In the genomic region with DNA sequence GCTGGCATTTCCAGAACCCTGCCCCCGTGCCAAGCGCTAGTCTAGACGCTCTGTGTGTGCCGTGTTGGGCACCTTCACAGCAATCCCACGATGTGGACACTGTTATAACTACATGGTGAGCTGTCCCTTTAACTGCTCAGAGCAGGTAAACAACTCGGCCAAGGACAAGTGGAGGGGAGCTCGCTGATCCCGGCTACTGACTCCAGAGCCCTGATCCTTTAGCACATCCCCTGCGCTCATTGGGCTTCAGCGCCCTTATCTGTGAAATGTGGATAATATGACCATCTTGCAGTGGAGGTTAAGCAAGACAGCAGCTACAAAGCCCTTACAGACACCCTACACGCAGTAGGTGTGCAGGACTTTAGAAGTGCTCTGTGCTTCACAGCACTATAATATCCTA, we compare ENCODE assay signal across 17 cellular contexts. TPM values are rescaled to one million over a fixed set of nuclear protein-coding genes. Genes with fewer than 3 reads are reported as not detected.
A peak's percentile ranks its signal among the peaks of the same experiment; 100 is the strongest.
DNase-seq lines count a peak whose midpoint lies in the region; ATAC-seq and TF ChIP-seq lines count a peak whose summit lies in the region.
"Had no signal": no experiment of that assay in that cellular context is flagged by ENCODE, and none has a peak within 500 bp of the region (broad histone marks: within the 10 kb centered on the region; RNA-seq: fewer than 3 reads in every experiment).

No MANE protein-coding gene starts in this region.

- H3K4me3 ChIP-seq in CD8-positive, alpha-beta memory T cell (ENCODE audit: low read length): no peak overlapping the region
- no peak overlapping the region for H3K4me3 ChIP-seq in adrenal gland
- no peak overlapping the region for H3K4me3 ChIP-seq in gastroesophageal sphincter

- TF ChIP-seq EP300 in gastroesophageal sphincter (IDR thresholded peaks at IDR 0.05): no peak

- ATAC-seq in activated T-cell treated with anti-CD3 and anti-CD28 coated beads, Interleukin-2, amount 50 U/mL, for 4 hours: no peak
- ATAC-seq in natural killer cell treated with Interleukin-12 subunit alpha and Interleukin-12 subunit beta and Interleukin-15 and Interleukin-18, amount 100 ng/mL, for 72 hours: no peak
- no peak for ATAC-seq in gastroesophageal sphincter
- ATAC-seq: Panc1 had no signal

- no peaks in the 10 kb centered on the region for H3K27me3 ChIP-seq in CD8-positive, alpha-beta memory T cell (ENCODE audit: insufficient read depth, low read length, poor library complexity, severe bottlenecking)
- H3K27me3 ChIP-seq in adrenal gland (no peaks in the 10 kb centered on the region), gastroesophageal sphincter (no peaks in the 10 kb centered on the region)

- DNase-seq in activated T-cell treated with anti-CD3 and anti-CD28 coated beads, Interleukin-2, amount 50 U/mL, for 24 hours: no peak
- DNase-seq in activated T-cell treated with anti-CD3 and anti-CD28 coated beads, Interleukin-2, amount 50 U/mL, for 4 hours: no peak
- DNase-seq in CD8-positive, alpha-beta memory T cell: no peak
- peak in 4 of 7 donors; percentile 29 to 60 (median 40) for DNase-seq in adrenal gland
- DNase-seq in natural killer cell treated with Interleukin-12 subunit alpha and Interleukin-12 subunit beta and Interleukin-15 and Interleukin-18, amount 100 ng/mL, for 72 hours (ENCODE audit: low spot score): no peak
- DNase-seq in NCI-H774 (lab: John Stamatoyannopoulos, UW): no peak
- DNase-seq: NCI-H1105, NCI-H1694 treated with DMSO at 0.1 percent for 48 hours, NCI-H69, Right ventricle myocardium superior had no signal

- TF ChIP-seq POLR2A in adrenal gland (IDR thresholded peaks at IDR 0.05) (no peak), gastroesophageal sphincter (IDR thresholded peaks at IDR 0.05) (no peak)

- WGBS in adrenal gland, 4 donors: 56 to 79% (median 63%) methylated on average over 2 to 11 of the region's 11 CpGs
- WGBS in gastroesophageal sphincter (ENCODE audit: low coverage in 1 of 2), 2 donors: 92% methylated on average over 11 of the region's 11 CpGs; no CpG with 5 or more reads in 1 of the 2 donors

- intact Hi-C loops in adrenal gland (cut with DNase I): loop anchor here (10.0 kb wide), 3 partner anchors 49 to 309 kb away; partner anchors contain the start of genes TEX53 (in 1 of the 2) and WHRN (in 1 of the 2)

- peaks cover 27% of the 10 kb centered on the region for H3K4me1 ChIP-seq in CD8-positive, alpha-beta memory T cell (ENCODE audit: insufficient read depth, low read length)
- peaks cover 6 to 7% of the 10 kb centered on the region in 2 donors for H3K4me1 ChIP-seq in adrenal gland (replicated peaks in 1 of 2)
- H3K4me1 ChIP-seq in gastroesophageal sphincter: peaks cover 0 to 26% (median 6%) of the 10 kb centered on the region in 3 donors

- no peak overlapping the region for H3K27ac ChIP-seq in CD8-positive, alpha-beta memory T cell (ENCODE audit: low read depth, low read length)
- peak overlapping the region in 1 of 5 donors; percentile 29 for H3K27ac ChIP-seq in adrenal gland
- no peak overlapping the region for H3K27ac ChIP-seq in gastroesophageal sphincter
- H3K27ac ChIP-seq: KMS-11 had no signal

- H3K36me3 Mint-ChIP-seq in activated T-cell treated with anti-CD3 and anti-CD28 coated beads, Interleukin-2, amount 50 U/mL, for 24 hours (ENCODE audit: low read depth): peaks cover 95% of the 10 kb centered on the region
- H3K36me3 Mint-ChIP-seq in activated T-cell treated with anti-CD3 and anti-CD28 coated beads, Interleukin-2, amount 50 U/mL, for 4 hours (ENCODE audit: insufficient read depth): peaks cover 54% of the 10 kb centered on the region
- H3K36me3 Mint-ChIP-seq in CD8-positive, alpha-beta memory T cell: peaks cover 28 to 96% (median 31%) of the 10 kb centered on the region in 3 donors
- H3K36me3 Mint-ChIP-seq in natural killer cell treated with Interleukin-12 subunit alpha and Interleukin-12 subunit beta and Interleukin-15 and Interleukin-18, amount 100 ng/mL, for 72 hours: peaks cover 45% of the 10 kb centered on the region

- CTCF ChIA-PET in CD8-positive, alpha-beta memory T cell (lab: Charles Lee): interaction anchor here (0.7 to 3.2 kb wide), 5 partner anchors 9 to 59 kb away, joined by 3 to 8 read pairs (median 3); partner anchors contain the start of gene AKNA

- H3K4me3 Mint-ChIP-seq in activated T-cell treated with anti-CD3 and anti-CD28 coated beads, Interleukin-2, amount 50 U/mL, for 24 hours: no peak overlapping the region
- H3K4me3 Mint-ChIP-seq in activated T-cell treated with anti-CD3 and anti-CD28 coated beads, Interleukin-2, amount 50 U/mL, for 4 hours: no peak overlapping the region
- no peak overlapping the region for H3K4me3 Mint-ChIP-seq in CD8-positive, alpha-beta memory T cell
- no peak overlapping the region for H3K4me3 Mint-ChIP-seq in natural killer cell treated with Interleukin-12 subunit alpha and Interleukin-12 subunit beta and Interleukin-15 and Interleukin-18, amount 100 ng/mL, for 72 hours

- H3K9me3 ChIP-seq in CD8-positive, alpha-beta memory T cell (ENCODE audit: low read length): no peaks in the 10 kb centered on the region
- H3K9me3 ChIP-seq in adrenal gland (replicated peaks in 1 of 3): no peaks in the 10 kb centered on the region
- H3K9me3 ChIP-seq in gastroesophageal sphincter: no peaks in the 10 kb centered on the region

- POLR2A ChIA-PET in CD8-positive, alpha-beta memory T cell (lab: Charles Lee): interaction anchor here (1.1 to 1.7 kb wide), 2 partner anchors 21 to 39 kb away, joined by 3 to 5 read pairs; no protein-coding TSS in a partner anchor

- peaks cover 47% of the 10 kb centered on the region for H3K4me1 Mint-ChIP-seq in activated T-cell treated with anti-CD3 and anti-CD28 coated beads, Interleukin-2, amount 50 U/mL, for 24 hours (ENCODE audit: low read depth)
- H3K4me1 Mint-ChIP-seq in activated T-cell treated with anti-CD3 and anti-CD28 coated beads, Interleukin-2, amount 50 U/mL, for 4 hours (ENCODE audit: low read depth): peaks cover 40% of the 10 kb centered on the region
- H3K4me1 Mint-ChIP-seq in CD8-positive, alpha-beta memory T cell: peaks cover 43 to 82% (median 46%) of the 10 kb centered on the region in 3 donors
- peaks cover 39 to 55% of the 10 kb centered on the region in 2 donors for H3K4me1 Mint-ChIP-seq in natural killer cell treated with Interleukin-12 subunit alpha and Interleukin-12 subunit beta and Interleukin-15 and Interleukin-18, amount 100 ng/mL, for 72 hours (ENCODE audit: low read depth in 2 of 2)

- H3K27me3 Mint-ChIP-seq in activated T-cell treated with anti-CD3 and anti-CD28 coated beads, Interleukin-2, amount 50 U/mL, for 24 hours: no peaks in the 10 kb centered on the region
- no peaks in the 10 kb centered on the region for H3K27me3 Mint-ChIP-seq in activated T-cell treated with anti-CD3 and anti-CD28 coated beads, Interleukin-2, amount 50 U/mL, for 4 hours (ENCODE audit: low read depth)
- peaks cover 0 to 2% of the 10 kb centered on the region in 2 donors for H3K27me3 Mint-ChIP-seq in CD8-positive, alpha-beta memory T cell
- H3K27me3 Mint-ChIP-seq in natural killer cell treated with Interleukin-12 subunit alpha and Interleukin-12 subunit beta and Interleukin-15 and Interleukin-18, amount 100 ng/mL, for 72 hours: no peaks in the 10 kb centered on the region

- TF ChIP-seq CTCF in adrenal gland (IDR thresholded peaks at IDR 0.05): no peak
- TF ChIP-seq CTCF in gastroesophageal sphincter (IDR thresholded peaks at IDR 0.05): no peak

- H3K9me3 Mint-ChIP-seq in activated T-cell treated with anti-CD3 and anti-CD28 coated beads, Interleukin-2, amount 50 U/mL, for 24 hours: no peaks in the 10 kb centered on the region
- no peaks in the 10 kb centered on the region for H3K9me3 Mint-ChIP-seq in activated T-cell treated with anti-CD3 and anti-CD28 coated beads, Interleukin-2, amount 50 U/mL, for 4 hours
- peaks cover 0 to 2% (median 0%) of the 10 kb centered on the region in 5 donors for H3K9me3 Mint-ChIP-seq in CD8-positive, alpha-beta memory T cell
- no peaks in the 10 kb centered on the region for H3K9me3 Mint-ChIP-seq in natural killer cell treated with Interleukin-12 subunit alpha and Interleukin-12 subunit beta and Interleukin-15 and Interleukin-18, amount 100 ng/mL, for 72 hours

- peaks cover 91% of the 10 kb centered on the region for H3K36me3 ChIP-seq in CD8-positive, alpha-beta memory T cell (ENCODE audit: insufficient read depth, low read length)
- H3K36me3 ChIP-seq in adrenal gland (replicated peaks in 1 of 2): peaks cover 0 to 97% of the 10 kb centered on the region in 2 donors
- H3K36me3 ChIP-seq in gastroesophageal sphincter: peaks cover 0 to 100% of the 10 kb centered on the region in 2 donors

- peak overlapping the region; percentile 87 for H3K27ac Mint-ChIP-seq in activated T-cell treated with anti-CD3 and anti-CD28 coated beads, Interleukin-2, amount 50 U/mL, for 24 hours
- peak overlapping the region in 5 of 8 donors; percentile 31 to 87 (median 68) for H3K27ac Mint-ChIP-seq in CD8-positive, alpha-beta memory T cell
- H3K27ac Mint-ChIP-seq in natural killer cell treated with Interleukin-12 subunit alpha and Interleukin-12 subunit beta and Interleukin-15 and Interleukin-18, amount 100 ng/mL, for 72 hours: peak overlapping the region; percentile 37 to 74

RNA-seq across cellular contexts. Expression of gene ORM2, which starts 16.5 kb away (rescaled TPM):
- total RNA-seq in activated T-cell treated with anti-CD3 and anti-CD28 coated beads, Interleukin-2, amount 50 U/mL, for 4 hours: 1 to 10 TPM in 1 of 3 donors, under 1 TPM in 1, not detected in 1; 0.84 to 1.0 TPM
- not detected for total RNA-seq in CD8-positive, alpha-beta memory T cell
- not detected for polyA plus RNA-seq in CD8-positive, alpha-beta memory T cell
- total RNA-seq in adrenal gland: 1 to 10 TPM in 4 of 8 donors, under 1 TPM in 1, not detected in 3; 0.60 to 6.8 (median 1.8) TPM
- 10 to 100 TPM in 1 of 3 donors, 1 to 10 TPM in 1, under 1 TPM in 1; 0.88 to 16.2 (median 1.3) TPM for polyA plus RNA-seq in adrenal gland
- total RNA-seq in natural killer cell treated with Interleukin-12 subunit alpha and Interleukin-12 subunit beta and Interleukin-15 and Interleukin-18, amount 100 ng/mL, for 72 hours: not detected
- total RNA-seq in gastroesophageal sphincter: not detected
- total RNA-seq: A673, Daoy, H1, MCF 10A, Right ventricle myocardium superior had no signal

RNA-seq across cellular contexts. Expression of gene ORM1, which starts 23.2 kb away (rescaled TPM):
- total RNA-seq in activated T-cell treated with anti-CD3 and anti-CD28 coated beads, Interleukin-2, amount 50 U/mL, for 4 hours: 1 to 10 TPM; 2.4 to 4.5 (median 3.5) TPM
- not detected for total RNA-seq in CD8-positive, alpha-beta memory T cell
- polyA plus RNA-seq in CD8-positive, alpha-beta memory T cell: not detected
- total RNA-seq in adrenal gland: 10 to 100 TPM in 1 of 8 donors, 1 to 10 TPM in 6, not detected in 1; 2.9 to 26.0 (median 4.0) TPM
- 10 to 100 TPM in 2 of 3 donors, 1 to 10 TPM in 1; 3.3 to 24.8 (median 14.3) TPM for polyA plus RNA-seq in adrenal gland
- total RNA-seq in natural killer cell treated with Interleukin-12 subunit alpha and Interleukin-12 subunit beta and Interleukin-15 and Interleukin-18, amount 100 ng/mL, for 72 hours: not detected
- total RNA-seq in gastroesophageal sphincter: 1 to 10 TPM in 1 of 4 donors, not detected in 3; 1.6 TPM
- total RNA-seq: A673, Daoy, H1, MCF 10A had no signal

RNA-seq across cellular contexts. Expression of gene AKNA, which starts 41.6 kb away (rescaled TPM):
- 10 to 100 TPM; 77.2 to 81.7 (median 80.6) TPM for total RNA-seq in activated T-cell treated with anti-CD3 and anti-CD28 coated beads, Interleukin-2, amount 50 U/mL, for 4 hours
- 100 to 1,000 TPM; 126 TPM for total RNA-seq in CD8-positive, alpha-beta memory T cell
- polyA plus RNA-seq in CD8-positive, alpha-beta memory T cell: 45.6 TPM
- total RNA-seq in adrenal gland: 10 to 100 TPM in 6 of 8 donors, 1 to 10 TPM in 2; 7.5 to 20.0 (median 15.9) TPM
- 10 to 100 TPM in 2 of 3 donors, 1 to 10 TPM in 1; 4.8 to 37.3 (median 20.3) TPM for polyA plus RNA-seq in adrenal gland
- 100 to 1,000 TPM; 332 to 469 TPM for total RNA-seq in natural killer cell treated with Interleukin-12 subunit alpha and Interleukin-12 subunit beta and Interleukin-15 and Interleukin-18, amount 100 ng/mL, for 72 hours
- 10 to 100 TPM in 3 of 4 donors, 1 to 10 TPM in 1; 8.8 to 24.3 (median 19.0) TPM for total RNA-seq in gastroesophageal sphincter

Comparison
In these comparisons a context has a peak if more than half of its experiments do, and no peak if none do; other contexts are left out.
1. DNase-seq: peak in adrenal gland (4 of 7); none in activated T-cell treated with anti-CD3 and anti-CD28 coated beads, Interleukin-2, amount 50 U/mL, for 24 hours (single experiment), activated T-cell treated with anti-CD3 and anti-CD28 coated beads, Interleukin-2, amount 50 U/mL, for 4 hours (single experiment), CD8-positive, alpha-beta memory T cell (0 of 5), natural killer cell treated with Interleukin-12 subunit alpha and Interleukin-12 subunit beta and Interleukin-15 and Interleukin-18, amount 100 ng/mL, for 72 hours (single experiment) and NCI-H774 (single experiment).
2. Peak in every context shown above with its lines, with median percentiles within 50 percentile points of each other: H3K27ac Mint-ChIP-seq.